ENCODE assay signal across 9 cellular contexts in genomic region chr21:17903029-17903806, GRCh38.
DNase-seq lines count a peak whose midpoint lies in the region; ATAC-seq and TF ChIP-seq lines count a peak whose summit lies in the region.
"Had no signal": no experiment of that assay in that cellular context is flagged by ENCODE, and none has a peak within 500 bp of the region (broad histone marks: within the 10 kb centered on the region; RNA-seq: fewer than 3 reads in every experiment).

No MANE protein-coding gene starts in this region.

- DNase-seq in DMS114 treated with DMSO at 0.1 percent for 48 hours (lab: John Stamatoyannopoulos, UW; ENCODE audit: unreplicated experiment) = peak; percentile 20
- peak; percentile 42 for DNase-seq in LHCN-M2 (ENCODE audit: low read depth)
- DNase-seq in SK-N-MC (ENCODE audit: low read depth, low spot score) = peak; percentile 44
- peak in 1 of 2 donors; percentile 59 for DNase-seq in foreskin keratinocyte
- DNase-seq in stimulated activated naive B cell treated with anti-CD40 and anti-IgM and Interleukin-4, amounts not matched to agents 10 μg/mL and 1 μg/mL and 100 μg/mL, for 72 hours = no peak
- no peak for DNase-seq in activated naive CD4-positive, alpha-beta T cell (lab: John Stamatoyannopoulos, UW)
- no peak for DNase-seq in stimulated activated naive CD4-positive, alpha-beta T cell treated with Interleukin-2 at 50 U/mL for 16 hours (lab: John Stamatoyannopoulos, UW)

- peaks cover 0 to 17% of the 10 kb centered on the region in 2 donors for H3K27me3 Mint-ChIP-seq in stimulated activated naive B cell treated with anti-CD40 and anti-IgM and Interleukin-4, amounts not matched to agents 10 μg/mL and 1 μg/mL and 100 μg/mL, for 72 hours
- H3K27me3 Mint-ChIP-seq: dendritic cell treated with granulocyte-macrophage colony-stimulating factor and Interleukin-4, amounts not matched to agents 40 ng/mL and 50 ng/mL, for 4 days had no signal

- no peak overlapping the region for H3K4me3 ChIP-seq in SK-N-MC

- no peaks in the 10 kb centered on the region for H3K36me3 ChIP-seq in SK-N-MC (ENCODE audit: insufficient read depth, low read length)

- peaks cover 3 to 8% of the 10 kb centered on the region in 2 donors for H3K36me3 Mint-ChIP-seq in stimulated activated naive B cell treated with anti-CD40 and anti-IgM and Interleukin-4, amounts not matched to agents 10 μg/mL and 1 μg/mL and 100 μg/mL, for 72 hours

- H3K27ac ChIP-seq in SK-N-MC (no peak overlapping the region), foreskin keratinocyte (peak overlapping the region; percentile 83)

- ATAC-seq in foreskin keratinocyte = peak; percentile 35
- peak; percentile 60 to 68 for ATAC-seq in stimulated activated naive B cell treated with anti-CD40 and anti-IgM and Interleukin-4, amounts not matched to agents 10 μg/mL and 1 μg/mL and 100 μg/mL, for 72 hours (replicated peaks)
- no peak for ATAC-seq in GM21360 (IDR thresholded peaks at IDR 0.05; ENCODE audit: unreplicated experiment)

- peaks cover 18% of the 10 kb centered on the region for H3K4me1 ChIP-seq in foreskin keratinocyte

- H3K4me1 Mint-ChIP-seq in stimulated activated naive B cell treated with anti-CD40 and anti-IgM and Interleukin-4, amounts not matched to agents 10 μg/mL and 1 μg/mL and 100 μg/mL, for 72 hours = peaks cover 2 to 5% of the 10 kb centered on the region in 2 donors

- no peaks in the 10 kb centered on the region for H3K27me3 ChIP-seq in foreskin keratinocyte

- no peak overlapping the region for H3K27ac Mint-ChIP-seq in stimulated activated naive B cell treated with anti-CD40 and anti-IgM and Interleukin-4, amounts not matched to agents 10 μg/mL and 1 μg/mL and 100 μg/mL, for 72 hours
- H3K27ac Mint-ChIP-seq: dendritic cell treated with granulocyte-macrophage colony-stimulating factor and Interleukin-4, amounts not matched to agents 40 ng/mL and 50 ng/mL, for 4 days had no signal

- H3K4me3 Mint-ChIP-seq in stimulated activated naive B cell treated with anti-CD40 and anti-IgM and Interleukin-4, amounts not matched to agents 10 μg/mL and 1 μg/mL and 100 μg/mL, for 72 hours = no peak overlapping the region
- H3K4me3 Mint-ChIP-seq: dendritic cell treated with granulocyte-macrophage colony-stimulating factor and Interleukin-4, amounts not matched to agents 40 ng/mL and 50 ng/mL, for 4 days had no signal

- H3K9me3 ChIP-seq in SK-N-MC (ENCODE audit: low read depth, low read length) = no peaks in the 10 kb centered on the region

- no peak overlapping the region for H3K9ac ChIP-seq in SK-N-MC (ENCODE audit: insufficient read length)

- peak; percentile 63 for TF ChIP-seq CTCF in foreskin keratinocyte (conservative IDR thresholded peaks at IDR 0.05)

- peaks cover 10 to 13% of the 10 kb centered on the region in 2 donors for H3K9me3 Mint-ChIP-seq in stimulated activated naive B cell treated with anti-CD40 and anti-IgM and Interleukin-4, amounts not matched to agents 10 μg/mL and 1 μg/mL and 100 μg/mL, for 72 hours

Comparison
In these comparisons a context has a peak if more than half of its experiments do, and no peak if none do; other contexts are left out.
1. DNase-seq: peak in DMS114 treated with DMSO at 0.1 percent for 48 hours (single experiment), LHCN-M2 (single experiment) and SK-N-MC (single experiment); none in stimulated activated naive B cell treated with anti-CD40 and anti-IgM and Interleukin-4, amounts not matched to agents 10 μg/mL and 1 μg/mL and 100 μg/mL, for 72 hours (single experiment), activated naive CD4-positive, alpha-beta T cell (0 of 4) and stimulated activated naive CD4-positive, alpha-beta T cell treated with Interleukin-2 at 50 U/mL for 16 hours (single experiment).